Comparison of ENCODE assay signal across 8 cellular contexts in genomic region chr1:43529206-43529731, GRCh38. TPM values are rescaled to one million over a fixed set of nuclear protein-coding genes. Genes with fewer than 3 reads are reported as not detected.
A peak's percentile ranks its signal among the peaks of the same experiment; 100 is the strongest.
DNase-seq lines count a peak whose midpoint lies in the region; ATAC-seq and TF ChIP-seq lines count a peak whose summit lies in the region.

No MANE protein-coding gene starts in this region.

- peaks cover 31% of the 10 kb centered on the region for H3K4me1 Mint-ChIP-seq in chondrocyte (ENCODE audit: low read depth)

- peak; percentile 43 to 72 for DNase-seq in AML-193 (lab: John Stamatoyannopoulos, UW)
- DNase-seq in NCI-H524 (lab: John Stamatoyannopoulos, UW) = peak; percentile 86 to 91
- peak; percentile 70 to 73 for DNase-seq in activated CD4-positive, alpha-beta T cell treated with anti-CD3 and anti-CD28 coated beads for 24 hours (ENCODE audit: low read depth in 2 of 2)
- no peak for DNase-seq in chondrocyte (ENCODE audit: low spot score)
- peak; percentile 78 to 92 for DNase-seq in left colon
- DNase-seq in stimulated activated CD4-positive, alpha-beta T cell treated with anti-CD3 and anti-CD28 coated beads, Interleukin-2, amount 100 ng/mL, for 48 hours = peak; percentile 85 to 86

- H3K9me3 ChIP-seq in HEK293 (ENCODE audit: control insufficient read depth, insufficient read depth, low read depth, low read length) = no peaks in the 10 kb centered on the region

- intact Hi-C loops in left colon (cut with DNase I, micrococcal nuclease) = loop anchor here (5.0 to 10.0 kb wide), 3 partner anchors 48 to 126 kb away; partner anchors contain the start of gene KDM4A (in 2 of the 2)

- TF ChIP-seq CTCF in HEK293 (tag by site-specific recombination; IDR thresholded peaks at IDR 0.05) (peak; percentile 83), chondrocyte (IDR thresholded peaks at IDR 0.05) (peak; percentile 97)

- H3K4me1 ChIP-seq in HEK293 (ENCODE audit: control insufficient read depth, insufficient read depth, low read length) = peaks cover 2% of the 10 kb centered on the region; the same call in 1 of the 2 replicates

- no peaks in the 10 kb centered on the region for H3K9me3 Mint-ChIP-seq in chondrocyte (ENCODE audit: low read depth)

- H3K36me3 ChIP-seq in HEK293 (ENCODE audit: control insufficient read depth in 2 of 2, insufficient read depth in 1 of 2, low read length in 2 of 2) = peaks cover 0 to 3% of the 10 kb centered on the region in 2 experiments; a peak in 1 of 3 replicates

- peak; percentile 39 for ATAC-seq in left colon
- ATAC-seq in HG03521 (IDR thresholded peaks at IDR 0.05; ENCODE audit: unreplicated experiment) = no peak

- CTCF ChIA-PET in HEK293 (lab: Yijun Ruan, JAX) = interaction anchor here (0.5 to 4.6 kb wide), 23 partner anchors 9 to 519 kb away, joined by 3 to 27 read pairs (median 4); partner anchors contain the start of gene KDM4A

- no peaks in the 10 kb centered on the region for H3K27me3 Mint-ChIP-seq in chondrocyte (ENCODE audit: low read depth)

- H3K4me3 Mint-ChIP-seq in chondrocyte (ENCODE audit: unreplicated experiment) = peak overlapping the region; percentile 40

- POLR2A ChIA-PET in HEK293 (lab: Yijun Ruan, JAX) = interaction anchor here (0.8 to 2.4 kb wide), 2 partner anchors 53 to 121 kb away, joined by 3 to 24 read pairs; partner anchors contain the start of gene KDM4A

- H3K27ac Mint-ChIP-seq in chondrocyte (ENCODE audit: unreplicated experiment) = no peak overlapping the region

- H3K27ac ChIP-seq in HEK293 (ENCODE audit: extremely low read depth, low read depth, low read length) = no peak overlapping the region

- no peaks in the 10 kb centered on the region for H3K36me3 Mint-ChIP-seq in chondrocyte (ENCODE audit: low read depth)

- H3K4me3 ChIP-seq in HEK293 (ENCODE audit: low read depth, low read length) = no peak overlapping the region

TF ChIP-seq in HEK293, 187 proteins besides CTCF, POLR2A, EP300 and RAD21 (continues in another document):
- TF ChIP-seq, protein P1, sequence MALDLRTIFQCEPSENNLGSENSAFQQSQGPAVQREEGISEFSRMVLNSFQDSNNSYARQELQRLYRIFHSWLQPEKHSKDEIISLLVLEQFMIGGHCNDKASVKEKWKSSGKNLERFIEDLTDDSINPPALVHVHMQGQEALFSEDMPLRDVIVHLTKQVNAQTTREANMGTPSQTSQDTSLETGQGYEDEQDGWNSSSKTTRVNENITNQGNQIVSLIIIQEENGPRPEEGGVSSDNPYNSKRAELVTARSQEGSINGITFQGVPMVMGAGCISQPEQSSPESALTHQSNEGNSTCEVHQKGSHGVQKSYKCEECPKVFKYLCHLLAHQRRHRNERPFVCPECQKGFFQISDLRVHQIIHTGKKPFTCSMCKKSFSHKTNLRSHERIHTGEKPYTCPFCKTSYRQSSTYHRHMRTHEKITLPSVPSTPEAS (tag by site-specific recombination; IDR thresholded peaks at IDR 0.05) = no peak
- 0 out of 2 replicates have a peak, but pooled peaks have one; percentile 41 for TF ChIP-seq ZNF184 (tag by site-specific recombination; IDR thresholded peaks at IDR 0.05)
- peak; percentile 53 for TF ChIP-seq SCRT2 (tag by site-specific recombination; IDR thresholded peaks at IDR 0.05)
- peak; percentile 82 for TF ChIP-seq ZNF335 (tag by site-specific recombination; conservative IDR thresholded peaks at IDR 0.05)
- TF ChIP-seq ZNF560 (tag by site-specific recombination; IDR thresholded peaks at IDR 0.05; ENCODE audit: borderline replicate concordance) = no peak
- no peak; the same call in 1 of the 2 replicates for TF ChIP-seq ZNF366 (tag by site-specific recombination; conservative IDR thresholded peaks at IDR 0.05)
- no peak for TF ChIP-seq ZNF239 (tag by site-specific recombination; IDR thresholded peaks at IDR 0.05)
- no peak for TF ChIP-seq ZNF23 (tag by site-specific recombination; IDR thresholded peaks at IDR 0.05; ENCODE audit: borderline replicate concordance)
- no peak for TF ChIP-seq ZNF747 (tag by site-specific recombination; IDR thresholded peaks at IDR 0.05)
- TF ChIP-seq PRDM10 (tag by site-specific recombination; IDR thresholded peaks at IDR 0.05) = peak; percentile 57; the same call in 1 of the 2 replicates
- TF ChIP-seq ZNF544 (tag by site-specific recombination; IDR thresholded peaks at IDR 0.05) = no peak
- TF ChIP-seq ZNF660 (tag by site-specific recombination; IDR thresholded peaks at IDR 0.05) = peak; percentile 93
- TF ChIP-seq ZNF391 (tag by site-specific recombination; IDR thresholded peaks at IDR 0.05; ENCODE audit: borderline replicate concordance, low read depth) = 0 out of 2 replicates have a peak, but pooled peaks have one; percentile 61
- peak; percentile 72; the same call in 1 of the 2 replicates for TF ChIP-seq ZBTB8A (tag by site-specific recombination; IDR thresholded peaks at IDR 0.05)
- TF ChIP-seq ZNF169 (tag by site-specific recombination; IDR thresholded peaks at IDR 0.05) = no peak
- 0 out of 2 replicates have a peak, but pooled peaks have one; percentile 18 for TF ChIP-seq GLIS2 (tag by site-specific recombination; IDR thresholded peaks at IDR 0.05)
- TF ChIP-seq, protein P2, sequence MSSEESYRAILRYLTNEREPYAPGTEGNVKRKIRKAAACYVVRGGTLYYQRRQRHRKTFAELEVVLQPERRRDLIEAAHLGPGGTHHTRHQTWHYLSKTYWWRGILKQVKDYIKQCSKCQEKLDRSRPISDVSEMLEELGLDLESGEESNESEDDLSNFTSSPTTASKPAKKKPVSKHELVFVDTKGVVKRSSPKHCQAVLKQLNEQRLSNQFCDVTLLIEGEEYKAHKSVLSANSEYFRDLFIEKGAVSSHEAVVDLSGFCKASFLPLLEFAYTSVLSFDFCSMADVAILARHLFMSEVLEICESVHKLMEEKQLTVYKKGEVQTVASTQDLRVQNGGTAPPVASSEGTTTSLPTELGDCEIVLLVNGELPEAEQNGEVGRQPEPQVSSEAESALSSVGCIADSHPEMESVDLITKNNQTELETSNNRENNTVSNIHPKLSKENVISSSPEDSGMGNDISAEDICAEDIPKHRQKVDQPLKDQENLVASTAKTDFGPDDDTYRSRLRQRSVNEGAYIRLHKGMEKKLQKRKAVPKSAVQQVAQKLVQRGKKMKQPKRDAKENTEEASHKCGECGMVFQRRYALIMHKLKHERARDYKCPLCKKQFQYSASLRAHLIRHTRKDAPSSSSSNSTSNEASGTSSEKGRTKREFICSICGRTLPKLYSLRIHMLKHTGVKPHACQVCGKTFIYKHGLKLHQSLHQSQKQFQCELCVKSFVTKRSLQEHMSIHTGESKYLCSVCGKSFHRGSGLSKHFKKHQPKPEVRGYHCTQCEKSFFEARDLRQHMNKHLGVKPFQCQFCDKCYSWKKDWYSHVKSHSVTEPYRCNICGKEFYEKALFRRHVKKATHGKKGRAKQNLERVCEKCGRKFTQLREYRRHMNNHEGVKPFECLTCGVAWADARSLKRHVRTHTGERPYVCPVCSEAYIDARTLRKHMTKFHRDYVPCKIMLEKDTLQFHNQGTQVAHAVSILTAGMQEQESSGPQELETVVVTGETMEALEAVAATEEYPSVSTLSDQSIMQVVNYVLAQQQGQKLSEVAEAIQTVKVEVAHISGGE (tag by site-specific recombination; conservative IDR thresholded peaks at IDR 0.05; ENCODE audit: low read depth) = no peak
- TF ChIP-seq ZNF629 (tag by site-specific recombination; IDR thresholded peaks at IDR 0.05) = 0 out of 2 replicates have a peak, but pooled peaks have one; percentile 33
- no peak for TF ChIP-seq ZNF274 (IDR thresholded peaks at IDR 0.05; ENCODE audit: low read length)
- TF ChIP-seq ZNF274 (tag by site-specific recombination; IDR thresholded peaks at IDR 0.05; ENCODE audit: borderline replicate concordance) = no peak
- peak; percentile 97 for TF ChIP-seq ZBTB48 (tag by site-specific recombination; IDR thresholded peaks at IDR 0.05)
- no peak for TF ChIP-seq BCL11A (tag by site-specific recombination; IDR thresholded peaks at IDR 0.05; ENCODE audit: low read depth)
- TF ChIP-seq ZNF792 (tag by site-specific recombination; IDR thresholded peaks at IDR 0.05) = no peak
- TF ChIP-seq ZNF707 (tag by site-specific recombination; IDR thresholded peaks at IDR 0.05) = no peak

RNA-seq across cellular contexts. Expression of gene PTPRF, which starts 1.4 kb away (rescaled TPM):
- total RNA-seq in chondrocyte = 54.6 to 66.7 TPM (median 62.0 TPM) in 3 replicates
- 100 to 1,000 TPM; 514 to 671 TPM for total RNA-seq in left colon
